In genomic region chr1:147849097-147849873, GRCh38 we compare ENCODE assay signal across 17 cellular contexts. TPM values are rescaled to one million over a fixed set of nuclear protein-coding genes. Genes with fewer than 3 reads are reported as not detected.
A peak's percentile ranks its signal among the peaks of the same experiment; 100 is the strongest.
DNase-seq lines count a peak whose midpoint lies in the region; ATAC-seq and TF ChIP-seq lines count a peak whose summit lies in the region.
"Had no signal": no experiment of that assay in that cellular context is flagged by ENCODE, and none has a peak within 500 bp of the region (broad histone marks: within the 10 kb centered on the region; RNA-seq: fewer than 3 reads in every experiment).

No MANE protein-coding gene starts in this region.

- no peak overlapping the region for H3K4me3 Mint-ChIP-seq in nephron progenitor cell
- H3K4me3 Mint-ChIP-seq: memory B cell had no signal

- no peak overlapping the region for H2BK5ac ChIP-seq in IMR-90 (ENCODE audit: low read depth, low read length, poor library complexity, severe bottlenecking)

- CTCF ChIA-PET in IMR-90 (lab: Yijun Ruan, JAX) (interaction anchor here (0.6 to 1.0 kb wide), 2 partner anchors 43 to 141 kb away, joined by 3 read pairs; no protein-coding TSS in a partner anchor), PC-9 (lab: Charles Lee) (no interaction called here)

- DNase-seq in IMR-90 = peak; percentile 30
- peak in 1 of 2 experiments; percentile 69 for DNase-seq in PC-9
- peak; percentile 13 for DNase-seq in fibroblast of mammary gland (ENCODE audit: low read depth)
- DNase-seq in renal cortical epithelial cell (ENCODE audit: low read depth) = peak; percentile 45
- DNase-seq in nephron progenitor cell = no peak
- DNase-seq in activated CD4-positive, alpha-beta T cell treated with anti-CD3 and anti-CD28 coated beads, Interleukin-2, amount 50 U/mL, for 1 hour = no peak
- DNase-seq in omental fat pad (ENCODE audit: low spot score) = no peak
- DNase-seq: activated gamma-delta T cell treated with Interleukin-2 at 50 U/mL for 16 hours; DMS153; dorsolateral prefrontal cortex; NCI-H69; RPMI8226; stimulated activated CD4-positive, alpha-beta T cell treated with anti-CD3 and anti-CD28 coated beads, Interleukin-1b, Interleukin-23, amount 100 ng/mL, for 48 hours; testis had no signal

- no peak for TF ChIP-seq RAD21 in IMR-90 (IDR thresholded peaks at IDR 0.05; ENCODE audit: low read length)

- H3K27ac ChIP-seq in IMR-90 (ENCODE audit: insufficient read depth, low read length) (no peak overlapping the region), PC-9 (peak overlapping the region; percentile 66)
- H3K27ac ChIP-seq: BLaER1, dorsolateral prefrontal cortex, testis had no signal

- no peak overlapping the region for H3K23ac ChIP-seq in IMR-90 (ENCODE audit: low read depth, low read length)

- H3K4me2 ChIP-seq in IMR-90 (ENCODE audit: low read depth, low read length) (no peak overlapping the region), PC-9 (peak overlapping the region; percentile 36)
- H3K4me2 ChIP-seq: BLaER1 had no signal

- dilution Hi-C loops in IMR-90 (cut with HindIII; ENCODE audit: low sequenced_read_pairs, unreplicated experiment) = no loop called here

- H3K9me1 ChIP-seq in IMR-90 (ENCODE audit: insufficient read depth, low read length) = no peaks in the 10 kb centered on the region

- H3K9me3 Mint-ChIP-seq in nephron progenitor cell = no peaks in the 10 kb centered on the region
- H3K9me3 Mint-ChIP-seq: memory B cell had no signal

- intact Hi-C loops in IMR-90 (cut with micrococcal nuclease) (no loop called here), PC-9 (cut with micrococcal nuclease; ENCODE audit: unreplicated experiment) (no loop called here)

- no peak overlapping the region for H4K5ac ChIP-seq in IMR-90 (ENCODE audit: low read depth, low read length)

- no peak overlapping the region for H3K27ac Mint-ChIP-seq in nephron progenitor cell
- H3K27ac Mint-ChIP-seq: memory B cell had no signal

- H3K27me3 Mint-ChIP-seq in nephron progenitor cell (ENCODE audit: low read depth, poor library complexity) = peaks cover 3% of the 10 kb centered on the region

- H3K4me3 ChIP-seq in IMR-90 (ENCODE audit: insufficient read depth, low read depth, low read length) = no peak overlapping the region
- no peak overlapping the region for H3K4me3 ChIP-seq in PC-9
- H3K4me3 ChIP-seq in fibroblast of mammary gland (ENCODE audit: control insufficient read depth, low read depth, low read length) = no peak overlapping the region
- H3K4me3 ChIP-seq: BLaER1, dorsolateral prefrontal cortex, testis had no signal

- no peak overlapping the region for H3K18ac ChIP-seq in IMR-90 (ENCODE audit: low read depth, low read length)

- no peaks in the 10 kb centered on the region for H3K79me2 ChIP-seq in PC-9 (ENCODE audit: low read depth)

- WGBS in IMR-90 (ENCODE audit: extremely low coverage in 2 of 2, insufficient read length in 1 of 2), 2 experiments = no CpG with 5 or more reads among the region's 4 CpGs

- H3K36me3 Mint-ChIP-seq in nephron progenitor cell (ENCODE audit: low read depth) = no peaks in the 10 kb centered on the region
- H3K36me3 Mint-ChIP-seq: memory B cell had no signal

- H3K4ac ChIP-seq in IMR-90 (ENCODE audit: low read depth, low read length) = no peak overlapping the region

- H2AFZ ChIP-seq in IMR-90 (replicated peaks; ENCODE audit: low read length, poor library complexity) = no peak overlapping the region
- 0 out of 2 replicates have a peak overlapping the region, but pooled peaks have one; percentile 37 for H2AFZ ChIP-seq in PC-9

- no peaks in the 10 kb centered on the region for H4K20me1 ChIP-seq in IMR-90 (ENCODE audit: insufficient read depth, low read length)
- no peaks in the 10 kb centered on the region for H4K20me1 ChIP-seq in PC-9 (ENCODE audit: insufficient read depth)
- H4K20me1 ChIP-seq: BLaER1 had no signal

- POLR2A ChIA-PET in IMR-90 (lab: Charles Lee; ENCODE audit: unreplicated experiment) (no interaction called here), PC-9 (lab: Charles Lee; ENCODE audit: unreplicated experiment) (interaction anchor here (0.6 kb wide), 1 partner anchor 150 kb away, joined by 7 read pairs; no protein-coding TSS in a partner anchor)

- H3F3A ChIP-seq in PC-9 (ENCODE audit: insufficient read depth, low read depth) = peaks cover 44% of the 10 kb centered on the region

- H3K56ac ChIP-seq in IMR-90 (ENCODE audit: extremely low read depth, insufficient read depth, low read length) = no peak overlapping the region

- H2BK120ac ChIP-seq in IMR-90 (ENCODE audit: low read depth, low read length) = no peak overlapping the region

- H3K4me1 ChIP-seq in IMR-90 (ENCODE audit: control insufficient read depth, insufficient read depth, low read length) = no peaks in the 10 kb centered on the region
- H3K4me1 ChIP-seq in PC-9 (replicated peaks; ENCODE audit: insufficient read depth) = peaks cover 67% of the 10 kb centered on the region
- H3K4me1 ChIP-seq: testis had no signal

- BruUV-seq in IMR-90 (replicated peaks; lab: Mats Ljungman, UMichigan) (no TSS peak), PC-9 (replicated peaks; lab: Mats Ljungman, UMichigan) (no TSS peak)

- no peak for TF ChIP-seq POLR2A in IMR-90 (IDR thresholded peaks at IDR 0.05; ENCODE audit: low read depth, low read length)

- H3K9me3 ChIP-seq in IMR-90 (ENCODE audit: control insufficient read depth, insufficient read depth, low read length) = no peaks in the 10 kb centered on the region
- H3K9me3 ChIP-seq in PC-9 (ENCODE audit: insufficient read depth, low read depth) = no peaks in the 10 kb centered on the region; the same call in 1 of the 2 replicates
- H3K9me3 ChIP-seq: BLaER1, testis had no signal

- H4K91ac ChIP-seq in IMR-90 (ENCODE audit: insufficient read depth, low read depth, low read length) = no peak overlapping the region

- no peak overlapping the region for H3K14ac ChIP-seq in IMR-90 (replicated peaks; ENCODE audit: low read depth, low read length)

- TF ChIP-seq CTCF in IMR-90 (conservative IDR thresholded peaks at IDR 0.05; ENCODE audit: low read depth, low read length) = no peak
- no peak for TF ChIP-seq CTCF in PC-9 (conservative IDR thresholded peaks at IDR 0.05)
- TF ChIP-seq CTCF in fibroblast of mammary gland (conservative IDR thresholded peaks at IDR 0.05; ENCODE audit: control insufficient read depth, insufficient read depth, low read depth, low read length) = no peak
- no peak for TF ChIP-seq CTCF in nephron progenitor cell (IDR thresholded peaks at IDR 0.05)
- no peak for TF ChIP-seq CTCF in omental fat pad (IDR thresholded peaks at IDR 0.05)

- no peak overlapping the region for H2AK9ac ChIP-seq in IMR-90 (replicated peaks; ENCODE audit: low read depth, low read length, poor library complexity)

- H3K4me1 Mint-ChIP-seq in nephron progenitor cell = peaks cover 26% of the 10 kb centered on the region
- H3K4me1 Mint-ChIP-seq: memory B cell had no signal

- no peaks in the 10 kb centered on the region for H3K36me3 ChIP-seq in IMR-90 (ENCODE audit: control insufficient read depth, insufficient read depth, low read length)
- no peaks in the 10 kb centered on the region for H3K36me3 ChIP-seq in PC-9 (ENCODE audit: low read depth)
- H3K36me3 ChIP-seq: BLaER1 had no signal

- H3K27me3 ChIP-seq in IMR-90 (ENCODE audit: control insufficient read depth, insufficient read depth, low read length) (no peaks in the 10 kb centered on the region), PC-9 (ENCODE audit: insufficient read depth, low read depth) (no peaks in the 10 kb centered on the region)
- H3K27me3 ChIP-seq: BLaER1, testis had no signal

- no peaks in the 10 kb centered on the region for H3K79me1 ChIP-seq in IMR-90 (ENCODE audit: low read depth in 1 of 2, low read length in 2 of 2)

- no peak overlapping the region for H2AK5ac ChIP-seq in IMR-90 (ENCODE audit: low read depth, low read length)

- H3K9me2 ChIP-seq in PC-9 (ENCODE audit: insufficient read depth) = no peaks in the 10 kb centered on the region

- in situ Hi-C loops in IMR-90 (cut with MboI; ENCODE audit: low sequenced_read_pairs) = no loop called here

- ATAC-seq in IMR-90 (ENCODE audit: low read depth) = 0 out of 2 replicates have a peak, but pooled peaks have one; percentile 42
- ATAC-seq in omental fat pad (ENCODE audit: low FRiP score) = no peak

- H2BK20ac ChIP-seq in IMR-90 (ENCODE audit: low read depth, low read length) = no peak overlapping the region

- no peak overlapping the region for H4K8ac ChIP-seq in IMR-90 (ENCODE audit: low read depth in 2 of 2, low read length in 2 of 2)

- H3K9ac ChIP-seq in IMR-90 (ENCODE audit: low read depth, low read length) = no peak overlapping the region
- H3K9ac ChIP-seq: BLaER1 had no signal

- no peak overlapping the region for H2BK15ac ChIP-seq in IMR-90 (ENCODE audit: low read depth, low read length)

TF ChIP-seq in IMR-90, 13 proteins besides CTCF, POLR2A, EP300 and RAD21:
- TF ChIP-seq NFE2L2 (IDR thresholded peaks at IDR 0.05; ENCODE audit: low read depth, low read length) (no peak), ELK1 (IDR thresholded peaks at IDR 0.05; ENCODE audit: borderline replicate concordance, low read depth, low read length) (no peak), MAZ (IDR thresholded peaks at IDR 0.05; ENCODE audit: borderline replicate concordance, low read depth, low read length) (no peak), FOS (IDR thresholded peaks at IDR 0.05; ENCODE audit: low read depth, low read length) (no peak), SMC3 (IDR thresholded peaks at IDR 0.05; ENCODE audit: low read depth, low read length) (no peak), RCOR1 (IDR thresholded peaks at IDR 0.05; ENCODE audit: insufficient replicate concordance, low read length) (no peak), CHD1 (IDR thresholded peaks at IDR 0.05; ENCODE audit: low read depth, low read length) (no peak), MAFK (IDR thresholded peaks at IDR 0.05; ENCODE audit: low read depth, low read length) (no peak), BHLHE40 (IDR thresholded peaks at IDR 0.05; ENCODE audit: low read depth, low read length) (no peak)

RNA-seq across cellular contexts. Expression of gene GJA8, which starts 53.3 kb away (rescaled TPM):
- not detected in 2 replicates for total RNA-seq in IMR-90 (2012; rRNA removed)
- not detected in 2 replicates for polyA plus RNA-seq in IMR-90 (2012; rRNA removed)
- polyA plus RNA-seq in IMR-90 (2012; cell fraction: cytosol; rRNA removed) = not detected in 2 replicates
- polyA plus RNA-seq in IMR-90 (2012; cell fraction: nucleus; rRNA removed; ENCODE audit: low replicate concordance) = not detected in 2 replicates
- total RNA-seq in PC-9 (2021) = not detected in 2 replicates
- not detected in 2 replicates for total RNA-seq in renal cortical epithelial cell
- total RNA-seq in omental fat pad = not detected
- total RNA-seq: dorsolateral prefrontal cortex had no signal
- polyA plus RNA-seq: neural cell had no signal

Comparison
In these comparisons a context has a peak if more than half of its experiments do, and no peak if none do; other contexts are left out.
1. DNase-seq: peak in IMR-90 (single experiment), fibroblast of mammary gland (single experiment) and renal cortical epithelial cell (single experiment); none in nephron progenitor cell (single experiment), activated CD4-positive, alpha-beta T cell treated with anti-CD3 and anti-CD28 coated beads, Interleukin-2, amount 50 U/mL, for 1 hour (single experiment) and omental fat pad (single experiment).